ENCODE assay signal across 7 cellular contexts in genomic region chr1:27392778-27393635, GRCh38. TPM values are rescaled to one million over a fixed set of nuclear protein-coding genes. Genes with fewer than 3 reads are reported as not detected.
DNase-seq lines count a peak whose midpoint lies in the region; ATAC-seq, FAIRE-seq and TF ChIP-seq lines count a peak whose summit lies in the region.

No MANE protein-coding gene starts in this region.

- H3K9me2 ChIP-seq in Loucy (replicated peaks; ENCODE audit: low read depth, low read length), result no peaks in the 10 kb centered on the region

- H3K4me3 ChIP-seq in Loucy (ENCODE audit: low read length, poor library complexity, severe bottlenecking) (peak overlapping the region; percentile 72), ectodermal cell (ENCODE audit: insufficient read depth, low read depth, low read length) (peak overlapping the region; percentile 61), neuronal stem cell (ENCODE audit: low read length in 2 of 2) (peak overlapping the region; percentile 60 to 90)

- H3K14ac ChIP-seq in neuronal stem cell (ENCODE audit: low read length), result no peak overlapping the region

- peak overlapping the region; percentile 59 for H3K23ac ChIP-seq in neuronal stem cell (ENCODE audit: low read depth, low read length, poor library complexity)

- DNase-seq in neuronal stem cell (ENCODE audit: low spot score), result no peak
- no peak for DNase-seq in NOMO-1 treated with DMSO at 0.1 percent for 48 hours (lab: John Stamatoyannopoulos, UW; ENCODE audit: unreplicated experiment)
- no peak for DNase-seq in RCC 7860 (ENCODE audit: low spot score)

- peak overlapping the region; percentile 89 for H3K4me2 ChIP-seq in Loucy (ENCODE audit: low read depth, low read length, poor library complexity, severe bottlenecking)
- H3K4me2 ChIP-seq in neuronal stem cell (ENCODE audit: insufficient read depth, low read length, poor library complexity, severe bottlenecking), result peak overlapping the region; percentile 85

- peak overlapping the region; percentile 98 for H3K18ac ChIP-seq in neuronal stem cell (ENCODE audit: low read length)

- peak overlapping the region; percentile 61 for H3K9ac ChIP-seq in Loucy (ENCODE audit: low read depth, low read length, poor library complexity, severe bottlenecking)
- H3K9ac ChIP-seq in neuronal stem cell (ENCODE audit: low read depth, low read length, poor library complexity), result peak overlapping the region; percentile 88

- H2BK12ac ChIP-seq in neuronal stem cell (ENCODE audit: low read length), result peak overlapping the region; percentile 16

- TF ChIP-seq CTCF in GM12873 (IDR thresholded peaks at IDR 0.05; ENCODE audit: insufficient read depth, low read depth, low read length, missing control alignments), result peak; percentile 17
- TF ChIP-seq CTCF in Loucy (conservative IDR thresholded peaks at IDR 0.05; ENCODE audit: low read length), result no peak

- H3K27ac ChIP-seq in ectodermal cell (ENCODE audit: insufficient read depth, low read depth, low read length, poor library complexity, severe bottlenecking), result no peak overlapping the region
- H3K27ac ChIP-seq in neuronal stem cell (replicated peaks; ENCODE audit: low read length), result no peak overlapping the region

- no peak for ATAC-seq in GM21737 (IDR thresholded peaks at IDR 0.05; ENCODE audit: unreplicated experiment)

- no peak for FAIRE-seq in RCC 7860 (lab: Jason Lieb, UNC)

- peak overlapping the region; percentile 54 for H2BK15ac ChIP-seq in neuronal stem cell (ENCODE audit: low read length)

- 21% methylated on average over 30 of the region's 30 CpGs for WGBS in ectodermal cell, 2 experiments
- no CpG with 5 or more reads among the region's 30 CpGs for WGBS in neuronal stem cell (ENCODE audit: extremely low coverage in 2 of 2, insufficient read length in 2 of 2, insufficient replicate concordance in 1 of 2), 2 donors

- no peaks in the 10 kb centered on the region for H3F3A ChIP-seq in Loucy (ENCODE audit: low read depth)

- H4K91ac ChIP-seq in neuronal stem cell (ENCODE audit: low read depth, low read length, poor library complexity), result no peak overlapping the region

- H3K9me3 ChIP-seq in Loucy (ENCODE audit: insufficient read depth, low read depth, low read length) (no peaks in the 10 kb centered on the region), ectodermal cell (ENCODE audit: control insufficient read depth, low read length) (no peaks in the 10 kb centered on the region), neuronal stem cell (replicated peaks in 1 of 2; ENCODE audit: control insufficient read depth in 2 of 2, insufficient read depth in 1 of 2, low read depth in 1 of 2, low read length in 2 of 2) (no peaks in the 10 kb centered on the region)

- peak overlapping the region; percentile 17 for H3K4ac ChIP-seq in neuronal stem cell (ENCODE audit: low read length)

- H3K79me1 ChIP-seq in neuronal stem cell (ENCODE audit: low read depth, low read length), result peaks cover 5% of the 10 kb centered on the region

- H2BK5ac ChIP-seq in neuronal stem cell (ENCODE audit: low read length), result peak overlapping the region; percentile 75

- H2AFZ ChIP-seq in Loucy (ENCODE audit: low read length) (0 out of 2 replicates have a peak overlapping the region, but pooled peaks have one; percentile 51), neuronal stem cell (ENCODE audit: low read length) (peak overlapping the region; percentile 94)

- H2AK5ac ChIP-seq in neuronal stem cell (ENCODE audit: low read depth, low read length), result peak overlapping the region; percentile 85

- H3K27me3 ChIP-seq in Loucy (ENCODE audit: insufficient read depth, low read length, poor library complexity, severe bottlenecking), result no peaks in the 10 kb centered on the region
- no peaks in the 10 kb centered on the region for H3K27me3 ChIP-seq in ectodermal cell (ENCODE audit: control insufficient read depth, insufficient read depth, low read length, poor library complexity, severe bottlenecking)
- peaks cover 0 to 24% (median 5%) of the 10 kb centered on the region in 3 experiments for H3K27me3 ChIP-seq in neuronal stem cell (ENCODE audit: control insufficient read depth in 3 of 3, insufficient read depth in 3 of 3, low read depth in 1 of 3, low read length in 3 of 3)

- H3K79me2 ChIP-seq in Loucy (ENCODE audit: insufficient read depth, low read length), result no peaks in the 10 kb centered on the region

- H4K8ac ChIP-seq in neuronal stem cell (ENCODE audit: low read depth, low read length), result no peak overlapping the region

- H3K4me1 ChIP-seq in Loucy (ENCODE audit: insufficient read depth, low read length, poor library complexity, severe bottlenecking) (peaks cover 11% of the 10 kb centered on the region), ectodermal cell (ENCODE audit: control insufficient read depth, insufficient read depth, low read length) (peaks cover 10% of the 10 kb centered on the region), neuronal stem cell (ENCODE audit: control insufficient read depth in 2 of 2, insufficient read depth in 1 of 2, low read depth in 1 of 2, low read length in 2 of 2) (peaks cover 12 to 16% of the 10 kb centered on the region in 2 donors)

- no peak overlapping the region for H2BK120ac ChIP-seq in neuronal stem cell (ENCODE audit: low read depth, low read length)

- H4K20me1 ChIP-seq in Loucy (ENCODE audit: insufficient read depth, low read length, poor library complexity, severe bottlenecking), result no peaks in the 10 kb centered on the region

- H3K36me3 ChIP-seq in Loucy (ENCODE audit: insufficient read depth, low read length) (no peaks in the 10 kb centered on the region), ectodermal cell (ENCODE audit: control insufficient read depth, insufficient read depth, low read length) (no peaks in the 10 kb centered on the region), neuronal stem cell (replicated peaks in 1 of 2; ENCODE audit: control insufficient read depth in 2 of 2, insufficient read depth in 2 of 2, low read length in 2 of 2) (no peaks in the 10 kb centered on the region)

RNA-seq across cellular contexts. Expression of gene GPR3, which starts 0.6 kb away (rescaled TPM):
- 5.3 TPM for polyA plus RNA-seq in ectodermal cell (2013, experiment 1 of 4)
- 5.1 TPM for polyA plus RNA-seq in ectodermal cell (2013, experiment 2 of 4)
- polyA plus RNA-seq in ectodermal cell (2013, experiment 3 of 4), result 4.2 TPM
- polyA plus RNA-seq in ectodermal cell (2013, experiment 4 of 4), result 4.3 TPM
- 7.5 TPM for polyA plus RNA-seq in neuronal stem cell (2013, experiment 1 of 2)
- 7.8 TPM for polyA plus RNA-seq in neuronal stem cell (2013, experiment 2 of 2)

RNA-seq across cellular contexts. Expression of gene CD164L2, which starts 9.9 kb away (rescaled TPM):
- polyA plus RNA-seq in ectodermal cell (2013, experiment 1 of 4), result 2.0 TPM
- polyA plus RNA-seq in ectodermal cell (2013, experiment 2 of 4), result 1.8 TPM
- 1.7 TPM for polyA plus RNA-seq in ectodermal cell (2013, experiment 3 of 4)
- polyA plus RNA-seq in ectodermal cell (2013, experiment 4 of 4), result 2.7 TPM
- polyA plus RNA-seq in neuronal stem cell (2013, experiment 1 of 2), result 0.07 TPM
- 0.10 TPM for polyA plus RNA-seq in neuronal stem cell (2013, experiment 2 of 2)

RNA-seq across cellular contexts. Expression of gene FCN3, which starts 18.4 kb away (rescaled TPM):
- polyA plus RNA-seq in ectodermal cell (2013, experiment 1 of 4), result not detected
- polyA plus RNA-seq in ectodermal cell (2013, experiment 2 of 4), result not detected
- polyA plus RNA-seq in ectodermal cell (2013, experiment 3 of 4), result 0.37 TPM
- polyA plus RNA-seq in ectodermal cell (2013, experiment 4 of 4), result not detected
- not detected for polyA plus RNA-seq in neuronal stem cell (2013, experiment 1 of 2)
- not detected for polyA plus RNA-seq in neuronal stem cell (2013, experiment 2 of 2)

RNA-seq across cellular contexts. Expression of gene MAP3K6, which starts 26.2 kb away (rescaled TPM):
- 27.7 TPM for polyA plus RNA-seq in ectodermal cell (2013, experiment 1 of 4)
- 27.2 TPM for polyA plus RNA-seq in ectodermal cell (2013, experiment 2 of 4)
- 20.3 TPM for polyA plus RNA-seq in ectodermal cell (2013, experiment 3 of 4)
- polyA plus RNA-seq in ectodermal cell (2013, experiment 4 of 4), result 22.7 TPM
- polyA plus RNA-seq in neuronal stem cell (2013, experiment 1 of 2), result 8.4 TPM
- polyA plus RNA-seq in neuronal stem cell (2013, experiment 2 of 2), result 8.3 TPM

RNA-seq across cellular contexts. Expression of gene SYTL1, which starts 51.2 kb away (rescaled TPM):
- polyA plus RNA-seq in ectodermal cell (2013, experiment 1 of 4), result 12.0 TPM
- polyA plus RNA-seq in ectodermal cell (2013, experiment 2 of 4), result 12.4 TPM
- 12.6 TPM for polyA plus RNA-seq in ectodermal cell (2013, experiment 3 of 4)
- polyA plus RNA-seq in ectodermal cell (2013, experiment 4 of 4), result 14.8 TPM
- 8.5 TPM for polyA plus RNA-seq in neuronal stem cell (2013, experiment 1 of 2)
- 8.0 TPM for polyA plus RNA-seq in neuronal stem cell (2013, experiment 2 of 2)
